ENCODE assay signal across 20 cellular contexts in genomic region chr15:76062282-76062681, GRCh38. TPM values are rescaled to one million over a fixed set of nuclear protein-coding genes. Genes with fewer than 3 reads are reported as not detected.
"Had no signal": no experiment of that assay in that cellular context is flagged by ENCODE, and none has a peak within 500 bp of the region (broad histone marks: within the 10 kb centered on the region; RNA-seq: fewer than 3 reads in every experiment).

No MANE protein-coding gene starts in this region.

- H3K4me3 ChIP-seq: coronary artery, sigmoid colon, spleen, tibial artery had no signal

- H3K4me1 ChIP-seq: parathyroid adenoma had no signal

- H2AFZ ChIP-seq: parathyroid adenoma had no signal

- ATAC-seq: activated CD4-positive, alpha-beta T cell treated with anti-CD3 and anti-CD28 coated beads for 36 hours; activated CD8-positive, alpha-beta memory T cell treated with anti-CD3 and anti-CD28 coated beads, Interleukin-2, amount 10 ng/mL, durations not matched to agents 7 days and 5 days; naive thymus-derived CD8-positive, alpha-beta T cell; stimulated activated memory B cell treated with anti-CD40 and anti-IgM and Interleukin-4, amounts not matched to agents 10 μg/mL and 1 μg/mL and 100 μg/mL, for 72 hours had no signal

- H3K9ac ChIP-seq: parathyroid adenoma had no signal

- H3K79me2 ChIP-seq: parathyroid adenoma had no signal

- H3K36me3 ChIP-seq: sigmoid colon, spleen, tibial artery had no signal

- H3K27ac ChIP-seq: coronary artery, parathyroid adenoma, sigmoid colon, spleen, tibial artery had no signal

- FAIRE-seq: frontal cortex, urothelium cell line had no signal

- DNase-seq: activated CD4-positive, alpha-beta memory T cell treated with anti-CD3 and anti-CD28 coated beads, Interleukin-2, amount 10 ng/mL, durations not matched to agents 7 days and 5 days; activated CD4-positive, alpha-beta T cell treated with anti-CD3 and anti-CD28 coated beads for 36 hours; activated CD8-positive, alpha-beta memory T cell treated with anti-CD3 and anti-CD28 coated beads, Interleukin-2, amount 10 ng/mL, durations not matched to agents 7 days and 5 days; amniotic stem cell; central memory CD4-positive, alpha-beta T cell; erythroblast; head of caudate nucleus; naive thymus-derived CD8-positive, alpha-beta T cell; sigmoid colon; spleen; stimulated activated CD4-positive, alpha-beta T cell treated with anti-CD3 and anti-CD28 coated beads, Interleukin-4, amount 100 ng/mL, for 4 hours; SW 1271; T-helper 2 cell; tibial artery had no signal

- H3K9me3 ChIP-seq: sigmoid colon, spleen, tibial artery had no signal

RNA-seq across cellular contexts. Expression of gene TMEM266, which starts 2.5 kb away (rescaled TPM):
- total RNA-seq: activated CD4-positive, alpha-beta memory T cell treated with anti-CD3 and anti-CD28 coated beads, Interleukin-2, amount 10 ng/mL, durations not matched to agents 7 days and 5 days; activated CD4-positive, alpha-beta T cell treated with anti-CD3 and anti-CD28 coated beads for 36 hours; activated CD8-positive, alpha-beta memory T cell treated with anti-CD3 and anti-CD28 coated beads, Interleukin-2, amount 10 ng/mL, durations not matched to agents 7 days and 5 days; naive thymus-derived CD8-positive, alpha-beta T cell had no signal
- polyA plus RNA-seq: naive thymus-derived CD8-positive, alpha-beta T cell had no signal

RNA-seq across cellular contexts. Expression of gene NRG4, which starts 50.1 kb away (rescaled TPM):
- total RNA-seq: activated CD4-positive, alpha-beta memory T cell treated with anti-CD3 and anti-CD28 coated beads, Interleukin-2, amount 10 ng/mL, durations not matched to agents 7 days and 5 days; activated CD4-positive, alpha-beta T cell treated with anti-CD3 and anti-CD28 coated beads for 36 hours; activated CD8-positive, alpha-beta memory T cell treated with anti-CD3 and anti-CD28 coated beads, Interleukin-2, amount 10 ng/mL, durations not matched to agents 7 days and 5 days; frontal cortex; mesenteric fat pad; naive thymus-derived CD8-positive, alpha-beta T cell; sigmoid colon had no signal
- polyA plus RNA-seq: naive thymus-derived CD8-positive, alpha-beta T cell had no signal
